In genomic region chr3:46701211-46701939, GRCh38 we compare ENCODE assay signal across 2 cellular contexts.
A peak's percentile ranks its signal among the peaks of the same experiment; 100 is the strongest.
TF ChIP-seq lines count a peak whose summit lies in the region.

Gene TMIE (plus strand): TSS chr3:46701392. CDS start chr3:46701488, 96 bp downstream.

TF ChIP-seq in GM23338, 12 proteins besides CTCF, POLR2A, EP300 and RAD21:
- TF ChIP-seq NANOG (IDR thresholded peaks at IDR 0.05; ENCODE audit: borderline replicate concordance), result no peak
- no peak for TF ChIP-seq POLR2AphosphoS5 (IDR thresholded peaks at IDR 0.05; ENCODE audit: low read depth)
- TF ChIP-seq EZH2 (IDR thresholded peaks at IDR 0.05; ENCODE audit: low read depth, unreplicated experiment), result no peak
- no peak for TF ChIP-seq ZNF331 (CRISPR knock-in tag; IDR thresholded peaks at IDR 0.05; ENCODE audit: low read depth)
- no peak for TF ChIP-seq CREB1 (CRISPR knock-in tag; IDR thresholded peaks at IDR 0.05; ENCODE audit: low read depth)
- TF ChIP-seq ZNF114 (CRISPR knock-in tag; IDR thresholded peaks at IDR 0.05), result no peak
- TF ChIP-seq EZH2phosphoT487 (IDR thresholded peaks at IDR 0.05; ENCODE audit: unreplicated experiment), result no peak
- no peak for TF ChIP-seq ETS1 (IDR thresholded peaks at IDR 0.05)
- TF ChIP-seq ZNF462 (CRISPR knock-in tag; IDR thresholded peaks at IDR 0.05), result no peak
- no peak for TF ChIP-seq REST (IDR thresholded peaks at IDR 0.05; ENCODE audit: unreplicated experiment)

TF ChIP-seq in H1, 55 proteins besides CTCF, POLR2A, EP300 and RAD21:
- TF ChIP-seq SUZ12 (IDR thresholded peaks at IDR 0.05; ENCODE audit: low read length) (peak; percentile 32; the same call in 1 of the 2 replicates), CHD2 (IDR thresholded peaks at IDR 0.05; ENCODE audit: low read length) (no peak), MAFK (IDR thresholded peaks at IDR 0.05; ENCODE audit: low read depth, low read length) (no peak), EZH2 (IDR thresholded peaks at IDR 0.05; ENCODE audit: low read depth, low read length, severe bottlenecking) (no peak), CEBPB (IDR thresholded peaks at IDR 0.05; ENCODE audit: low read depth, low read length) (no peak), GABPA (IDR thresholded peaks at IDR 0.05; ENCODE audit: borderline replicate concordance, insufficient read depth, low read length) (no peak), HDAC6 (IDR thresholded peaks at IDR 0.05; ENCODE audit: low read depth, low read length) (no peak), JUN (IDR thresholded peaks at IDR 0.05; ENCODE audit: low read depth, low read length) (no peak), ZNF274 (IDR thresholded peaks at IDR 0.05; ENCODE audit: borderline replicate concordance, extremely low read depth, low read length) (no peak), GTF2F1 (IDR thresholded peaks at IDR 0.05; ENCODE audit: borderline replicate concordance, low read depth, low read length) (no peak), KDM4A (IDR thresholded peaks at IDR 0.05; ENCODE audit: low read depth, low read length, severe bottlenecking) (peak; percentile 41), NRF1 (IDR thresholded peaks at IDR 0.05; ENCODE audit: low read depth, low read length) (no peak), YY1 (IDR thresholded peaks at IDR 0.05; ENCODE audit: low read depth, low read length) (no peak), SAP30 (IDR thresholded peaks at IDR 0.05; ENCODE audit: insufficient read depth, insufficient replicate concordance, low read length) (no peak), ATF2 (IDR thresholded peaks at IDR 0.05; ENCODE audit: low read length) (no peak), SIX5 (IDR thresholded peaks at IDR 0.05; ENCODE audit: low read depth, low read length) (no peak), EGR1 (IDR thresholded peaks at IDR 0.05; ENCODE audit: borderline replicate concordance, low read depth, low read length) (0 out of 2 replicates have a peak, but pooled peaks have one; percentile 14), BCL11A (IDR thresholded peaks at IDR 0.05; ENCODE audit: low read depth in 2 of 2, low read length in 2 of 2) (no peak)
TF ChIP-seq in H1: peak in this region for 3.
